Comparison of ENCODE assay signal across 1 cellular context in the genomic region with DNA sequence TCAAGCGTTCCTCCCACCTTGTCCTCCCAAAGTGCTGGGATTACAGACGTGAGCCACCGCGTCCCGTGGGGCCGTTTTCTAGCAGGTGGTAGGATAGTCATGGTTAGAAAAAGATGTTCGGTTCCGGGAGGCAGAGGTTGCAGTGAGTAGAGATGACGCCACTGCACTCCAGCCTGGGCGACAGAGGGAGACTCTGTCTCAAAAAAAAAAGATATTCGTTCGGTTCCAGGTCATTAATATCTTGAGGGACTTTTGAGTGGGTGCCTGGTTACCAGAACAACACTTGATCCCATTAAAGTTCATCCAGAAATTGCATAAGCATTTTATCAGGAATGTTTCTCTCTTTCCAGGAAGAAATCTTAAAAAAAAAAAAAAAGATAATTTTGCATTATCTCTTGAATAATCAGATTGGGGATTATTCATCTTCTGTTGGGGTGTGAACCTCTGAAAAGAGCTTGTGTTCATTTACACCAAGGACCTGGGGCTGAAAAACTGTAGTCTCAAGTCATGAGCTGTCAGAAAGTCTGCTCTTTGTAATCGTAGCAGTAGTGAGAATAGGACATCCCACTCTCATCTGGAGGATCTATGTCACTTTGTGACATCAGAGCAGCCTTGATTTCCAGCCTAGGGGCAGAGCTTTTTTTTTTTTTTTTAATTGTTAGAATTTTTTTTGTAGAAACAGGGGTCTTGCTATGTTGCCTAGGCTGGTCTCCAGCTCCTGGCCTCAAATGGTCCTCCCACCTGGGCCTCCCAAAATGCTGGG.
TF ChIP-seq lines count a peak whose summit lies in the region.

No MANE protein-coding gene starts in this region.

TF ChIP-seq in K562, 482 proteins besides CTCF, POLR2A, EP300 and RAD21:
- TF ChIP-seq POLR2H (tag; IDR thresholded peaks at IDR 0.05; ENCODE audit: low read depth) (0 out of 2 replicates have a peak, but pooled peaks have one; percentile 3), RBM25 (IDR thresholded peaks at IDR 0.05; ENCODE audit: low read depth, low read length, severe bottlenecking) (peak; percentile 42), ZNF143 (CRISPR knock-in tag; IDR thresholded peaks at IDR 0.05) (no peak), ZC3H11A (IDR thresholded peaks at IDR 0.05; ENCODE audit: low read depth, low read length) (no peak)
